24 cellular contexts compared by ENCODE assay signal in the genomic region with DNA sequence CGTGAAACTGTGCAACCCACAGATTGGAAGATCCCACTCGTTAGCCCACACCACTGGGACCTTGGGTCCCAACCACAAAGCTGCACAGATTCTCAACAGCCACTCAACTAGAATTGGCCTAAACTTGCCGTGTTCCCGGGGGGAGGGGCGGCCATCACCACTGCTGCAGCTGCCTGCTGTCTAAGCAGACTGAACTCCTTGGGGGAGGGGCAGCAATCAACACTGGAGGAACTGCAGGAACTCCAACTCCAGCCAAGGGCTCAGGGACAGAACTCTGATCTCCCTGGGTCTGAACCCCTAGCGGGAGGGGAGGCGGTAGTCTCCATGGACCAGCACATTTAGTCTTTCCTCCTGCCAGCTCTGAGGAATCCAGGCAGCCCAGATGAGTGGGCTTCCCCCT.
DNase-seq lines count a peak whose midpoint lies in the region; TF ChIP-seq lines count a peak whose summit lies in the region.
"Had no signal": no experiment of that assay in that cellular context is flagged by ENCODE, and none has a peak within 500 bp of the region (broad histone marks: within the 10 kb centered on the region; RNA-seq: fewer than 3 reads in every experiment).

No MANE protein-coding gene starts in this region.

- no peaks in the 10 kb centered on the region for H3K9me3 ChIP-seq in breast epithelium
- H3K9me3 ChIP-seq: HAP-1, MG63, SK-N-SH had no signal

- no peak overlapping the region for H3K4me3 ChIP-seq in breast epithelium
- H3K4me3 ChIP-seq: BLaER1 treated with 17β-estradiol and CSF1 and Interleukin-3, amounts not matched to agents 10 nM and 100 nM; GM23338; HAP-1; K562; MG63 had no signal

- H3K4me1 ChIP-seq in breast epithelium = no peaks in the 10 kb centered on the region
- H3K4me1 ChIP-seq: HAP-1 had no signal

- H3K36me3 Mint-ChIP-seq in glutamatergic neuron (ENCODE audit: unreplicated experiment) = no peaks in the 10 kb centered on the region

- H3K27me3 ChIP-seq in breast epithelium = no peaks in the 10 kb centered on the region
- H3K27me3 ChIP-seq: BLaER1 treated with 17β-estradiol and CSF1 and Interleukin-3, amounts not matched to agents 10 nM and 100 nM; MG63 had no signal

- no peak for TF ChIP-seq POLR2A in breast epithelium (IDR thresholded peaks at IDR 0.05)

- H3K4me1 Mint-ChIP-seq in glutamatergic neuron (ENCODE audit: low read depth, unreplicated experiment) = no peaks in the 10 kb centered on the region
- H3K4me1 Mint-ChIP-seq: GM23338 had no signal

- H3K4me3 Mint-ChIP-seq in glutamatergic neuron (ENCODE audit: unreplicated experiment) = no peak overlapping the region
- H3K4me3 Mint-ChIP-seq: CD4-positive, alpha-beta T cell; GM23338; T-helper 1 cell treated with Interleukin-12 subunit alpha and Interleukin-12 subunit beta and Interleukin-4 antibody, amounts not matched to agents 30 μg/mL and 1 μg/mL, for 36 hours had no signal

- H3K9me3 Mint-ChIP-seq in glutamatergic neuron (ENCODE audit: unreplicated experiment) = no peaks in the 10 kb centered on the region
- H3K9me3 Mint-ChIP-seq: T-helper 1 cell treated with Interleukin-12 subunit alpha and Interleukin-12 subunit beta and Interleukin-4 antibody, amounts not matched to agents 30 μg/mL and 1 μg/mL, for 36 hours had no signal

- no peak overlapping the region for H3K27ac Mint-ChIP-seq in glutamatergic neuron (ENCODE audit: unreplicated experiment)
- H3K27ac Mint-ChIP-seq: CD4-positive, alpha-beta T cell; GM23338; T-helper 1 cell treated with Interleukin-12 subunit alpha and Interleukin-12 subunit beta and Interleukin-4 antibody, amounts not matched to agents 30 μg/mL and 1 μg/mL, for 36 hours had no signal

- H3K27ac ChIP-seq in breast epithelium = no peak overlapping the region
- H3K27ac ChIP-seq: BLaER1 treated with 17β-estradiol and CSF1 and Interleukin-3, amounts not matched to agents 10 nM and 100 nM had no signal

- H3K27me3 Mint-ChIP-seq in glutamatergic neuron (ENCODE audit: unreplicated experiment) = peaks cover 1% of the 10 kb centered on the region

- H3K36me3 ChIP-seq in breast epithelium = no peaks in the 10 kb centered on the region
- H3K36me3 ChIP-seq: BLaER1 treated with 17β-estradiol and CSF1 and Interleukin-3, amounts not matched to agents 10 nM and 100 nM; HAP-1; MG63 had no signal

- DNase-seq in NCI-H524 (lab: John Stamatoyannopoulos, UW) (peak; percentile 2 to 12), NCI-H524 treated with DMSO at 0.1 percent for 48 hours (lab: John Stamatoyannopoulos, UW) (no peak), OCI-M1 (lab: John Stamatoyannopoulos, UW) (peak; percentile 10), glutamatergic neuron (peak; percentile 42), breast epithelium (ENCODE audit: low spot score in 2 of 2) (no peak), NCI-H1930 (lab: John Stamatoyannopoulos, UW) (no peak)
- no peak for DNase-seq in activated CD4-positive, alpha-beta T cell treated with anti-CD3 and anti-CD28 coated beads for 1 hour
- DNase-seq: CD4-positive, alpha-beta T cell; COR-L47; MG63; NCI-H1105 treated with DMSO at 0.1 percent for 48 hours; NCI-H146; NCI-H2029; NCI-H2171; NCI-H226; NCI-H526; SIG-M5; SK-N-SH; SW 1271 had no signal

- intact Hi-C loops in breast epithelium (cut with DNase I; ENCODE audit: low total_unique reads) = no loop called here

- no peak for TF ChIP-seq CTCF in glutamatergic neuron (IDR thresholded peaks at IDR 0.05; ENCODE audit: partially characterized antibody, unreplicated experiment)
- no peak for TF ChIP-seq CTCF in breast epithelium (IDR thresholded peaks at IDR 0.05)

Comparison
In these comparisons a context has a peak if more than half of its experiments do, and no peak if none do; other contexts are left out.
1. DNase-seq: peak in NCI-H524 (2 of 2), OCI-M1 (single experiment) and glutamatergic neuron (single experiment); none in NCI-H524 treated with DMSO at 0.1 percent for 48 hours (single experiment), breast epithelium (0 of 2), activated CD4-positive, alpha-beta T cell treated with anti-CD3 and anti-CD28 coated beads for 1 hour (single experiment) and NCI-H1930 (0 of 2).